Comparison of ENCODE assay signal across 8 cellular contexts in genomic region chr5:38441730-38442573, GRCh38.
DNase-seq lines count a peak whose midpoint lies in the region; ATAC-seq and TF ChIP-seq lines count a peak whose summit lies in the region.

No MANE protein-coding gene starts in this region.

- H3K36me3 ChIP-seq in right lobe of liver: no peaks in the 10 kb centered on the region

- WGBS in right lobe of liver (ENCODE audit: insufficient coverage, low coverage, low lambda C conversion rate, missing lambda C conversion rate): 23% methylated on average over 7 of the region's 7 CpGs

- no peaks in the 10 kb centered on the region for H3K4me1 ChIP-seq in right lobe of liver

- DNase-seq in COLO668 (lab: John Stamatoyannopoulos, UW; ENCODE audit: unreplicated experiment) (peak; percentile 88), NCI-H69 (lab: John Stamatoyannopoulos, UW) (peak; percentile 88), coronary artery (ENCODE audit: low spot score) (peak; percentile 88), right lobe of liver (peak; percentile 78 to 87 (median 78))
- DNase-seq in activated CD4-positive, alpha-beta T cell treated with anti-CD3 and anti-CD28 coated beads for 48 hours: peak; percentile 86
- DNase-seq in stimulated activated CD4-positive, alpha-beta T cell treated with anti-CD3 and anti-CD28 coated beads, TNF-alpha, amount 100 ng/mL, for 48 hours (ENCODE audit: low read depth in 3 of 3): peak; percentile 68 to 75 (median 72)

- intact Hi-C loops in right lobe of liver (cut with DNase I): loop anchor here in 1 of 2 donors (10.0 kb wide), 2 partner anchors 223 to 363 kb away; no protein-coding TSS in a partner anchor

- H3K4me3 ChIP-seq in coronary artery (no peak overlapping the region), right lobe of liver (no peak overlapping the region)

- no peak overlapping the region for H3K27ac ChIP-seq in coronary artery
- no peak overlapping the region for H3K27ac ChIP-seq in right lobe of liver

- TF ChIP-seq CTCF in coronary artery (IDR thresholded peaks at IDR 0.05) (peak; percentile 95), right lobe of liver (IDR thresholded peaks at IDR 0.05) (peak; percentile 95 to 99 (median 98))

- no peaks in the 10 kb centered on the region for H3K27me3 ChIP-seq in right lobe of liver

- ATAC-seq in GM19467 (IDR thresholded peaks at IDR 0.05; ENCODE audit: unreplicated experiment) (peak; percentile 98), HG03558 (IDR thresholded peaks at IDR 0.05; ENCODE audit: extremely low read depth, unreplicated experiment) (peak; percentile 96), right lobe of liver (peak; percentile 99 to 100 (median 100))

- no peak for TF ChIP-seq POLR2A in right lobe of liver (IDR thresholded peaks at IDR 0.05)

- no peaks in the 10 kb centered on the region for H3K9me3 ChIP-seq in right lobe of liver
